15 cellular contexts compared by ENCODE assay signal in the genomic region with DNA sequence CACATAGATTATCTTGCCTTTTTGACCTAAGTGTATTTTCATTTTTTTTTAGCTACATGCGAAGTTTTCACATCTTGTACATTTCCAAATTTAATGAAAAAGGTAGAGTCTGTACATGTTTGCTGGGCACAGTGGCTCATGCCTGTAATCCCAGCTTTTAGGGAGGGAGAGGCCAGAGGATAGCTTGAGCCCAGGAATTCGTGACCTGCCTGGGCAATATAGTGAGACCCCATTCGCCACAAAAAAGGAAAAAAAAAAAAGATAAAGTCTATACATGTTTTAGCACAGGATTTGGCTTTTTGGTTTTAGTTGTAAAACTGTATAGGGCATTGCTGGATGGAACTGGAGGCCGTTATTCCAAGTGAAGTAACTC. TPM values are rescaled to one million over a fixed set of nuclear protein-coding genes. Genes with fewer than 3 reads are reported as not detected.
A peak's percentile ranks its signal among the peaks of the same experiment; 100 is the strongest.
DNase-seq lines count a peak whose midpoint lies in the region; ATAC-seq and TF ChIP-seq lines count a peak whose summit lies in the region.
"Had no signal": no experiment of that assay in that cellular context is flagged by ENCODE, and none has a peak within 500 bp of the region (broad histone marks: within the 10 kb centered on the region; RNA-seq: fewer than 3 reads in every experiment).

No MANE protein-coding gene starts in this region.

- peak overlapping the region; percentile 85 to 95 (median 93) for H3K27ac Mint-ChIP-seq in nephron
- H3K27ac Mint-ChIP-seq: activated naive CD4-positive, alpha-beta T cell treated with anti-CD3 and anti-CD28 coated beads, Interleukin-2, amount 10 ng/mL, durations not matched to agents 7 days and 5 days had no signal

- intact Hi-C loops in heart left ventricle (cut with DNase I), result no loop called here

- H3K4me1 ChIP-seq in cardiac muscle cell (ENCODE audit: low read depth) (peaks cover 33% of the 10 kb centered on the region), heart left ventricle (peaks cover 0 to 52% (median 32%) of the 10 kb centered on the region in 12 donors), ectodermal cell (ENCODE audit: control insufficient read depth, insufficient read depth, low read length) (peaks cover 28% of the 10 kb centered on the region)
- H3K4me1 ChIP-seq: gastrocnemius medialis, prostate gland had no signal

- H3K27me3 ChIP-seq in cardiac muscle cell (no peaks in the 10 kb centered on the region), heart left ventricle (no peaks in the 10 kb centered on the region), ectodermal cell (ENCODE audit: control insufficient read depth, insufficient read depth, low read length, poor library complexity, severe bottlenecking) (no peaks in the 10 kb centered on the region)
- H3K27me3 ChIP-seq: gastrocnemius medialis had no signal

- no peaks in the 10 kb centered on the region for H3K36me3 ChIP-seq in cardiac muscle cell
- peaks cover 0 to 7% (median 0%) of the 10 kb centered on the region in 9 donors for H3K36me3 ChIP-seq in heart left ventricle
- no peaks in the 10 kb centered on the region for H3K36me3 ChIP-seq in ectodermal cell (ENCODE audit: control insufficient read depth, insufficient read depth, low read length)
- H3K36me3 ChIP-seq: gastrocnemius medialis, prostate gland, WERI-Rb-1 had no signal

- peaks cover 68% of the 10 kb centered on the region for H3K4me1 Mint-ChIP-seq in nephron
- H3K4me1 Mint-ChIP-seq: activated naive CD4-positive, alpha-beta T cell treated with anti-CD3 and anti-CD28 coated beads, Interleukin-2, amount 10 ng/mL, durations not matched to agents 7 days and 5 days had no signal

- H3K27ac ChIP-seq in cardiac muscle cell (peak overlapping the region; percentile 92), heart left ventricle (peak overlapping the region in 1 of 12 donors; percentile 23), ectodermal cell (ENCODE audit: insufficient read depth, low read depth, low read length, poor library complexity, severe bottlenecking) (peak overlapping the region; percentile 70)
- H3K27ac ChIP-seq: gastrocnemius medialis, prostate gland, WERI-Rb-1 had no signal

- DNase-seq in cardiac muscle cell (ENCODE audit: low read depth in 1 of 2, low spot score in 1 of 2), result no peak
- DNase-seq in heart left ventricle, result no peak
- no peak for DNase-seq in anterior cingulate cortex (lab: John Stamatoyannopoulos, UW)
- DNase-seq: activated naive CD4-positive, alpha-beta T cell treated with anti-CD3 and anti-CD28 coated beads, Interleukin-2, amount 10 ng/mL, durations not matched to agents 7 days and 5 days; activated T-cell treated with anti-CD3 and anti-CD28 coated beads, Interleukin-2, amount 50 U/mL, for 1 hour; cortex of kidney; gastrocnemius medialis; T-helper 1 cell; WERI-Rb-1 had no signal

- WGBS in heart left ventricle, 4 donors, result 93 to 98% (median 96%) methylated on average over 4 of the region's 4 CpGs
- WGBS in ectodermal cell, 2 experiments, result 86 to 94% methylated on average over 4 of the region's 4 CpGs

- H3K36me3 Mint-ChIP-seq in nephron (ENCODE audit: low read depth), result peaks cover 14% of the 10 kb centered on the region
- H3K36me3 Mint-ChIP-seq: activated naive CD4-positive, alpha-beta T cell treated with anti-CD3 and anti-CD28 coated beads, Interleukin-2, amount 10 ng/mL, durations not matched to agents 7 days and 5 days had no signal

- no peaks in the 10 kb centered on the region for H3K27me3 Mint-ChIP-seq in nephron (ENCODE audit: low read depth)
- H3K27me3 Mint-ChIP-seq: activated naive CD4-positive, alpha-beta T cell treated with anti-CD3 and anti-CD28 coated beads, Interleukin-2, amount 10 ng/mL, durations not matched to agents 7 days and 5 days had no signal

- ATAC-seq in heart left ventricle (no peak), GM21367 (IDR thresholded peaks at IDR 0.05; ENCODE audit: unreplicated experiment) (no peak), HG02642 (IDR thresholded peaks at IDR 0.05; ENCODE audit: poor library complexity, unreplicated experiment) (no peak), GM21447 (IDR thresholded peaks at IDR 0.05; ENCODE audit: unreplicated experiment) (no peak)
- ATAC-seq: gastrocnemius medialis had no signal

- H3K9me3 ChIP-seq in cardiac muscle cell (ENCODE audit: low read depth) (no peaks in the 10 kb centered on the region), heart left ventricle (no peaks in the 10 kb centered on the region), ectodermal cell (ENCODE audit: control insufficient read depth, low read length) (no peaks in the 10 kb centered on the region)
- H3K9me3 ChIP-seq: gastrocnemius medialis, prostate gland had no signal

- H3K9me3 Mint-ChIP-seq in nephron, result no peaks in the 10 kb centered on the region
- H3K9me3 Mint-ChIP-seq: activated naive CD4-positive, alpha-beta T cell treated with anti-CD3 and anti-CD28 coated beads, Interleukin-2, amount 10 ng/mL, durations not matched to agents 7 days and 5 days had no signal

- H3K4me3 ChIP-seq in cardiac muscle cell, result no peak overlapping the region
- H3K4me3 ChIP-seq in heart left ventricle, result no peak overlapping the region
- H3K4me3 ChIP-seq in ectodermal cell (ENCODE audit: insufficient read depth, low read depth, low read length), result no peak overlapping the region
- H3K4me3 ChIP-seq: gastrocnemius medialis, prostate gland had no signal

- TF ChIP-seq CTCF in cardiac muscle cell (IDR thresholded peaks at IDR 0.05; ENCODE audit: low read depth, low read length) (no peak), heart left ventricle (IDR thresholded peaks at IDR 0.05) (no peak), nephron (IDR thresholded peaks at IDR 0.05; ENCODE audit: unreplicated experiment in 3 of 3) (peak in 1 of 3 experiments; percentile 4)

- peak overlapping the region in 1 of 3 experiments; percentile 18 for H3K4me3 Mint-ChIP-seq in nephron
- H3K4me3 Mint-ChIP-seq: activated naive CD4-positive, alpha-beta T cell treated with anti-CD3 and anti-CD28 coated beads, Interleukin-2, amount 10 ng/mL, durations not matched to agents 7 days and 5 days had no signal

- no peak for TF ChIP-seq POLR2A in heart left ventricle (IDR thresholded peaks at IDR 0.05)

RNA-seq across cellular contexts. Expression of gene RAI14, which starts 28.8 kb away (rescaled TPM):
- total RNA-seq in cardiac muscle cell, result 11.6 and 12.8 TPM in 2 replicates
- 9.6 and 13.4 TPM in 2 replicates for polyA plus RNA-seq in cardiac muscle cell
- total RNA-seq in heart left ventricle, result 10 to 100 TPM in 6 of 9 donors, 1 to 10 TPM in 3; 3.5 to 34.3 (median 10.7) TPM
- 10 to 100 TPM in 1 of 2 donors, 1 to 10 TPM in 1; 1.7 to 12.0 TPM for polyA plus RNA-seq in heart left ventricle
- polyA plus RNA-seq in ectodermal cell (2013, experiment 1 of 4), result 60.6 TPM
- 55.0 TPM for polyA plus RNA-seq in ectodermal cell (2013, experiment 2 of 4)
- 47.9 TPM for polyA plus RNA-seq in ectodermal cell (2013, experiment 3 of 4)
- 48.6 TPM for polyA plus RNA-seq in ectodermal cell (2013, experiment 4 of 4)
